ENCODE assay signal across 1 cellular context in the genomic region with DNA sequence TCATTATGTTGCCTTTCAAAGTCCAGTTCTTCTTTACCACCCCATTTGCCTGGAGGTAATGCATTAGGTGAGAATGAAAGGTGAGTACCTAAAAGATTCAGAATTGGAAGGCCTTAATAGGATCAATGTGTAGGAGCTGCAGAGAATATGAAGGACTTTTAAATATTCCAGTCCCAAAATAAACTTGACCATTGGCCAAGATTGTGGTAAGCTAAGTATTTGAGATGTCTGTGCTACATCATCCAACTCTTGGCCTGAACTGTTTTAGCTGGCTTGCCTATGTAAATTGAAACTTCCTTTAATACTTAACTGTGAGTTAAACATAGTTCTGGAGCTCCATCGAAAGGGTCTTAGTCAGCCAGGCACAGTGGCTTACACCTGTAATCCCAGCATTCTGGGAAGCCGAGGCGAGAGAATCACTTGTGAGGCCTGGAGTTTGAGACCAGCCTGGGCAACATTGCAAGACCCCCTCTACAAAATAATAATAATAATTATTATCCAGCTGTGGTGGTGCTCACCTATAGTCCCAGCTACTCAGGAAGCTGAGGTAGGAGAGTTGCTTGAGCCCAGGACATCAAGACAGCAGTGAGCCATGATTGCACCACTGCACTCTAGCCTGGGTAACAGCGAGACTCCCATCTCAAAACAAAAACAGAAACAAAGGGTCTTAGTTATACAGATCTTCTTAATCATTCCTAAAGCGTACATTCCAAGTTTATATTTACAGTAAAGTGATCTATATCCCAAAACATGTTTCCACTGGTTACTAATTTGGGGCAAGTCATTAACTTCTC.
TF ChIP-seq lines count a peak whose summit lies in the region.

No MANE protein-coding gene starts in this region.

TF ChIP-seq in H1, 55 proteins besides CTCF, POLR2A, EP300 and RAD21 (continued from another document):
- TF ChIP-seq CTBP2 (IDR thresholded peaks at IDR 0.05; ENCODE audit: borderline replicate concordance, insufficient read depth, insufficient read length, low read length), result no peak
- no peak for TF ChIP-seq HDAC6 (IDR thresholded peaks at IDR 0.05; ENCODE audit: low read depth, low read length)
- no peak for TF ChIP-seq NANOG (IDR thresholded peaks at IDR 0.05; ENCODE audit: insufficient read depth, low read depth, low read length, poor library complexity, severe bottlenecking)
- no peak for TF ChIP-seq ZNF274 (IDR thresholded peaks at IDR 0.05; ENCODE audit: borderline replicate concordance, extremely low read depth, low read length)
- TF ChIP-seq, protein P1, sequence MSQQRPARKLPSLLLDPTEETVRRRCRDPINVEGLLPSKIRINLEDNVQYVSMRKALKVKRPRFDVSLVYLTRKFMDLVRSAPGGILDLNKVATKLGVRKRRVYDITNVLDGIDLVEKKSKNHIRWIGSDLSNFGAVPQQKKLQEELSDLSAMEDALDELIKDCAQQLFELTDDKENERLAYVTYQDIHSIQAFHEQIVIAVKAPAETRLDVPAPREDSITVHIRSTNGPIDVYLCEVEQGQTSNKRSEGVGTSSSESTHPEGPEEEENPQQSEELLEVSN (IDR thresholded peaks at IDR 0.05), result no peak
TF ChIP-seq in H1: peak in this region for 0.
